Comparison of ENCODE assay signal across 7 cellular contexts in the genomic region with DNA sequence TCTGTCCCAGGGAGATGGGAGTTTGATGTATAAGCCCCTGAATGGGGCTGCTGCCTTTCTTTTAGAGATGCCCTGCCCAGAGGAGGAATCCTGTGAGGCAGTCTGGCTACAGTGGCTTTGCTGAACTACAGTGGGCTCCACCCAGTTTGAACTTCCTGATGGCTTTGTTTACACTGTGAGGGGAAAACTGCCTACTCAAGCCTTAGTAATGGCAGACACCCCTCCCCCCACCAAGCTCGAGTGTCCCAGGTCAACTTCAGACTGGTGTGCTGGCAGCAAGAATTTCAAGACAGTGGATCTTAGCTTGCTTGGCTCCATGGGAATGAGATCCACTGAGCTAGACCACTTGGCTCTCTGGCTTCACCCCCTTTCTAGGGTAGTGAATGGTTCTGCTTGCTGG.
A peak's percentile ranks its signal among the peaks of the same experiment; 100 is the strongest.
DNase-seq lines count a peak whose midpoint lies in the region; FAIRE-seq and TF ChIP-seq lines count a peak whose summit lies in the region.
"Not testable (repeated sequence)": the region's sequence is repeated elsewhere in the genome, so short reads cannot be mapped to it uniquely, and the experiment has no call there.

No MANE protein-coding gene starts in this region.

- not testable (repeated sequence) for H2AK5ac ChIP-seq in H9 (ENCODE audit: insufficient read length, low read length); H1 (ENCODE audit: low read depth, low read length)

- TF ChIP-seq CTCF in Calu3 (IDR thresholded peaks at IDR 0.05; ENCODE audit: unreplicated experiment); H9 (conservative IDR thresholded peaks at IDR 0.05); MM.1S (IDR thresholded peaks at IDR 0.05; ENCODE audit: low read length); PC-9 (conservative IDR thresholded peaks at IDR 0.05); H1 (IDR thresholded peaks at IDR 0.05; ENCODE audit: control extremely low read depth in 1 of 3, insufficient read depth in 1 of 3, low read depth in 1 of 3, low read length in 3 of 3): not testable (repeated sequence)

- H2BK15ac ChIP-seq in H9 (ENCODE audit: low read depth, low read length); H1 (ENCODE audit: low read length): not testable (repeated sequence)

- not testable (repeated sequence) for H3K4me2 ChIP-seq in H9 (ENCODE audit: insufficient read depth, insufficient read length, low read length); MM.1S (ENCODE audit: low read depth, low read length); H1 (ENCODE audit: insufficient read depth in 1 of 2, low read depth in 2 of 2, low read length in 2 of 2)
- H3K4me2 ChIP-seq in PC-9 = peak overlapping the region; percentile 65

- not testable (repeated sequence) for H3K36me3 ChIP-seq in MM.1S (replicated peaks; ENCODE audit: insufficient read depth, low read length); PC-9 (ENCODE audit: low read depth); H1 (ENCODE audit: control insufficient read depth in 2 of 4, insufficient read depth in 4 of 4, low read length in 3 of 4)

- not testable (repeated sequence) for TF ChIP-seq POLR2A in H1 (IDR thresholded peaks at IDR 0.05; ENCODE audit: control extremely low read depth in 1 of 2, low read depth in 2 of 2, low read length in 2 of 2)

- not testable (repeated sequence) for TF ChIP-seq EP300 in H1 (IDR thresholded peaks at IDR 0.05; ENCODE audit: borderline replicate concordance in 1 of 2, low read depth in 2 of 2, low read length in 2 of 2)

- WGBS in H9 (ENCODE audit: extremely low coverage, insufficient read length, low lambda C conversion rate) = no CpG with 5 or more reads among the region's 1 CpG
- WGBS in H1 (ENCODE audit: extremely low coverage in 1 of 2, insufficient coverage in 1 of 2, insufficient read length in 1 of 2, insufficient replicate concordance in 2 of 2, low coverage in 1 of 2, low lambda C conversion rate in 2 of 2, missing lambda C conversion rate in 1 of 2), 2 experiments = 43% methylated on average over 1 of the region's 1 CpG; no CpG with 5 or more reads in 1 of the 2 experiments

- H3F3A ChIP-seq in MM.1S (ENCODE audit: insufficient read depth, low read length); PC-9 (ENCODE audit: insufficient read depth, low read depth): not testable (repeated sequence)

- POLR2A ChIA-PET in PC-9 (lab: Charles Lee; ENCODE audit: unreplicated experiment) (interaction anchor here (0.6 kb wide), 1 partner anchor 145 kb away, joined by 3 read pairs; no protein-coding TSS in a partner anchor), H1 (lab: Charles Lee; ENCODE audit: partially characterized antibody) (interaction anchor here (1.0 kb wide), 1 partner anchor 10 kb away, joined by 3 read pairs; no protein-coding TSS in a partner anchor)

- H3K9me3 Mint-ChIP-seq in Calu3 (ENCODE audit: low read depth, unreplicated experiment); H9: not testable (repeated sequence)

- H3K4me1 ChIP-seq in H9 (ENCODE audit: insufficient read depth, low read length); MM.1S (ENCODE audit: low read length); H1 (replicated peaks in 1 of 4; ENCODE audit: control insufficient read depth in 3 of 4, insufficient read depth in 4 of 4, low read length in 3 of 4): not testable (repeated sequence)
- peaks cover 17% of the 10 kb centered on the region for H3K4me1 ChIP-seq in PC-9 (replicated peaks; ENCODE audit: insufficient read depth)

- not testable (repeated sequence) for H3K9me3 ChIP-seq in H9 (ENCODE audit: control insufficient read depth, low read depth, low read length); MM.1S (replicated peaks; ENCODE audit: insufficient read depth, low read length); PC-9 (ENCODE audit: insufficient read depth, low read depth); H1 (ENCODE audit: insufficient read depth in 2 of 2, low read depth in 1 of 2, low read length in 1 of 2)

- not testable (repeated sequence) for H4K91ac ChIP-seq in H9 (ENCODE audit: insufficient read length, low read depth, low read length); H1 (replicated peaks; ENCODE audit: insufficient read length, low read length)

- not testable (repeated sequence) for H3K4me3 Mint-ChIP-seq in Calu3 (ENCODE audit: low read depth, unreplicated experiment); H9

- H3K79me1 ChIP-seq in H9 (ENCODE audit: insufficient read depth, low read depth, low read length, poor library complexity, severe bottlenecking); H1 (ENCODE audit: low read depth, low read length): not testable (repeated sequence)

- H3K27ac ChIP-seq in H9 (ENCODE audit: insufficient read length, low read depth, low read length); MM.1S (ENCODE audit: low read length); PC-9; H1 (ENCODE audit: low read depth, low read length): not testable (repeated sequence)

- not testable (repeated sequence) for H3K9ac ChIP-seq in H9 (ENCODE audit: extremely low read depth, insufficient read length, low read length); MM.1S (ENCODE audit: low read length); H1 (replicated peaks in 1 of 4; ENCODE audit: extremely low read depth in 1 of 4, low read depth in 3 of 4, low read length in 3 of 4)

- H4K5ac ChIP-seq in H9 (ENCODE audit: insufficient read length, low read depth, low read length); H1 (ENCODE audit: insufficient read length, low read depth, low read length): not testable (repeated sequence)

- DNase-seq in Calu3 (peak; percentile 33), H9 (peak; percentile 50), MM.1S (peak; percentile 6), PC-9 (peak; percentile 72 to 77), kidney tubule cell (ENCODE audit: low spot score) (peak; percentile 42), renal cortical epithelial cell (ENCODE audit: low read depth) (peak; percentile 26)
- not testable (repeated sequence) for DNase-seq in H1 (ENCODE audit: low read depth in 1 of 2, low spot score in 2 of 2)

- CTCF ChIA-PET in Calu3 (lab: Charles Lee) = not testable (repeated sequence)
- CTCF ChIA-PET in PC-9 (lab: Charles Lee) = interaction anchor here (0.9 kb wide), 1 partner anchor 226 kb away, joined by 3 read pairs; no protein-coding TSS in a partner anchor
- CTCF ChIA-PET in H1 (lab: Charles Lee; ENCODE audit: partially characterized antibody) = interaction anchor here (1.4 kb wide), 2 partner anchors 15 to 23 kb away, joined by 3 to 6 read pairs; no protein-coding TSS in a partner anchor

- peaks cover 22% of the 10 kb centered on the region for H3K27me3 Mint-ChIP-seq in Calu3 (ENCODE audit: unreplicated experiment)
- H3K27me3 Mint-ChIP-seq in H9 (ENCODE audit: low read depth) = not testable (repeated sequence)

- H3K18ac ChIP-seq in H9 (ENCODE audit: insufficient read length, low read depth, low read length) = peak overlapping the region; percentile 47
- H3K18ac ChIP-seq in H1 (ENCODE audit: extremely low read depth, low read length) = not testable (repeated sequence)

- H3K27me3 ChIP-seq in H9 (ENCODE audit: insufficient read depth, low read length); MM.1S (replicated peaks; ENCODE audit: insufficient read depth, low read length); PC-9 (ENCODE audit: insufficient read depth, low read depth); H1 (replicated peaks in 1 of 4; ENCODE audit: control insufficient read depth in 3 of 4, extremely low read depth in 1 of 4, insufficient read depth in 3 of 4, low read length in 3 of 4): not testable (repeated sequence)

- H4K8ac ChIP-seq in H9 (replicated peaks; ENCODE audit: insufficient read length, low read depth, low read length); H1 (ENCODE audit: extremely low read depth, insufficient read depth, low read length): not testable (repeated sequence)

- H3K36me3 Mint-ChIP-seq in Calu3 (ENCODE audit: insufficient read depth, unreplicated experiment); H9 (ENCODE audit: insufficient read depth in 1 of 3, low read depth in 3 of 3): not testable (repeated sequence)

- not testable (repeated sequence) for H4K20me1 ChIP-seq in H9 (ENCODE audit: control insufficient read depth, insufficient read depth, insufficient read length); MM.1S (ENCODE audit: insufficient read depth, low read length); PC-9 (ENCODE audit: insufficient read depth); H1 (replicated peaks in 1 of 2; ENCODE audit: control insufficient read depth in 1 of 2, insufficient read depth in 2 of 2, low read length in 2 of 2)

- not testable (repeated sequence) for BruUV-seq in Calu3 (replicated peaks; lab: Mats Ljungman, UMichigan); PC-9 (replicated peaks; lab: Mats Ljungman, UMichigan)

- not testable (repeated sequence) for FAIRE-seq in H1 (lab: Jason Lieb, UNC)

- not testable (repeated sequence) for H3K14ac ChIP-seq in H9 (ENCODE audit: insufficient read depth, low read length); H1 (ENCODE audit: insufficient read length)

- H2BK5ac ChIP-seq in H9 (ENCODE audit: insufficient read length, low read length); H1 (ENCODE audit: low read depth, low read length): not testable (repeated sequence)

- H3T11ph ChIP-seq in H9 (ENCODE audit: low read length) = not testable (repeated sequence)

- not testable (repeated sequence) for H2AFZ ChIP-seq in H9 (ENCODE audit: low read length); MM.1S (ENCODE audit: low read length); PC-9; H1 (ENCODE audit: low read length)

- H3K23me2 ChIP-seq in H9 (ENCODE audit: insufficient read length, low read depth, low read length, poor library complexity, severe bottlenecking); H1 (ENCODE audit: low read depth, low read length): not testable (repeated sequence)

- not testable (repeated sequence) for H3K56ac ChIP-seq in H9 (ENCODE audit: insufficient read length, low read depth, low read length); H1 (replicated peaks; ENCODE audit: insufficient read length, low read depth, low read length)

- not testable (repeated sequence) for H3K4me1 Mint-ChIP-seq in Calu3 (ENCODE audit: low read depth, unreplicated experiment)
- peaks cover 26 to 31% of the 10 kb centered on the region in 2 experiments for H3K4me1 Mint-ChIP-seq in H9

- TF ChIP-seq RAD21 in H1 (IDR thresholded peaks at IDR 0.05 in 1 of 2, conservative IDR thresholded peaks at IDR 0.05 in 1 of 2; ENCODE audit: low read depth in 2 of 2, low read length in 2 of 2) = not testable (repeated sequence)

- not testable (repeated sequence) for H3K23ac ChIP-seq in H9 (ENCODE audit: insufficient read length, low read depth, low read length); H1 (ENCODE audit: insufficient read length)

- H3K27ac Mint-ChIP-seq in Calu3 (ENCODE audit: unreplicated experiment) = not testable (repeated sequence)
- H3K27ac Mint-ChIP-seq in H9 = peak overlapping the region in 2 of 3 experiments; percentile 38 to 49; a peak in 2 of 7 replicates

- not testable (repeated sequence) for H3K4me3 ChIP-seq in MM.1S (ENCODE audit: low read length); PC-9; H1 (ENCODE audit: extremely low read depth in 1 of 4, insufficient read depth in 2 of 4, low read depth in 3 of 4, low read length in 4 of 4)

- H2BK120ac ChIP-seq in H9 (ENCODE audit: low read depth, low read length, poor library complexity, severe bottlenecking); H1 (replicated peaks; ENCODE audit: low read depth, low read length): not testable (repeated sequence)

- not testable (repeated sequence) for H3K79me2 ChIP-seq in H9 (ENCODE audit: insufficient read depth, low read length); MM.1S (ENCODE audit: low read length); PC-9 (ENCODE audit: low read depth); H1 (ENCODE audit: control insufficient read depth in 1 of 2, insufficient read depth in 2 of 2, low read length in 2 of 2)

- intact Hi-C loops in Calu3 (cut with micrococcal nuclease; ENCODE audit: unreplicated experiment) = not testable (repeated sequence)
- intact Hi-C loops in PC-9 (cut with micrococcal nuclease; ENCODE audit: unreplicated experiment) = loop anchor here (2.0 kb wide), 1 partner anchor 94 kb away; no protein-coding TSS in a partner anchor

- H3K9me2 ChIP-seq in MM.1S (replicated peaks; ENCODE audit: insufficient read depth, low read length); PC-9 (ENCODE audit: insufficient read depth): not testable (repeated sequence)

- H3K4ac ChIP-seq in H9 (ENCODE audit: low read depth, low read length); H1 (replicated peaks; ENCODE audit: insufficient read length, low read depth, low read length): not testable (repeated sequence)

- H2BK12ac ChIP-seq in H9 (ENCODE audit: insufficient read length, low read depth, low read length) = not testable (repeated sequence)
- H2BK12ac ChIP-seq in H1 (ENCODE audit: low read depth, low read length) = 0 out of 2 replicates have a peak overlapping the region, but pooled peaks have one; percentile 94

- H2BK20ac ChIP-seq in H9 (ENCODE audit: low read depth, low read length, poor library complexity, severe bottlenecking); H1 (ENCODE audit: low read length): not testable (repeated sequence)
